In genomic region chr3:195823286-195823685, GRCh38 we compare ENCODE assay signal across 1 cellular context.
TF ChIP-seq lines count a peak whose summit lies in the region.

No MANE protein-coding gene starts in this region.

TF ChIP-seq in K562, 482 proteins besides CTCF, POLR2A, EP300 and RAD21 (continued from another document and continues in another):
- TF ChIP-seq ZNF408 (CRISPR knock-in tag; IDR thresholded peaks at IDR 0.05; ENCODE audit: low read depth) (no peak), TCFL5 (CRISPR knock-in tag; conservative IDR thresholded peaks at IDR 0.05) (no peak), USF2 (CRISPR knock-in tag; IDR thresholded peaks at IDR 0.05) (peak; percentile 77), SIRT6 (IDR thresholded peaks at IDR 0.05; ENCODE audit: low read depth, low read length) (no peak), CHAMP1 (IDR thresholded peaks at IDR 0.05) (no peak), IFI16 (CRISPR knock-in tag; IDR thresholded peaks at IDR 0.05) (no peak), ATF6 (CRISPR knock-in tag; IDR thresholded peaks at IDR 0.05) (no peak), HES1 (IDR thresholded peaks at IDR 0.05; ENCODE audit: low read depth) (no peak), TARDBP (IDR thresholded peaks at IDR 0.05) (no peak), CTCFL (IDR thresholded peaks at IDR 0.05; ENCODE audit: borderline replicate concordance, insufficient read depth, low read depth, low read length, poor library complexity, severe bottlenecking) (no peak), ZNF778 (CRISPR knock-in tag; IDR thresholded peaks at IDR 0.05) (no peak), ETV6 (IDR thresholded peaks at IDR 0.05; ENCODE audit: borderline replicate concordance in 1 of 2, low read depth in 2 of 2, low read length in 1 of 2) (no peak), ETV6 (CRISPR knock-in tag; IDR thresholded peaks at IDR 0.05; ENCODE audit: borderline replicate concordance) (no peak), HMGN3 (IDR thresholded peaks at IDR 0.05; ENCODE audit: borderline replicate concordance, extremely low read depth, insufficient read length, low read depth, low read length) (no peak), LARP7 (IDR thresholded peaks at IDR 0.05) (no peak), HLTF (IDR thresholded peaks at IDR 0.05) (no peak), GABPB1 (CRISPR knock-in tag; IDR thresholded peaks at IDR 0.05) (no peak), MECOM (CRISPR knock-in tag; IDR thresholded peaks at IDR 0.05) (no peak), ETV5 (CRISPR knock-in tag; IDR thresholded peaks at IDR 0.05; ENCODE audit: low read depth) (no peak), ZNF395 (CRISPR knock-in tag; IDR thresholded peaks at IDR 0.05) (no peak), MTA1 (IDR thresholded peaks at IDR 0.05; ENCODE audit: borderline replicate concordance) (no peak), GATAD2B (IDR thresholded peaks at IDR 0.05; ENCODE audit: borderline replicate concordance) (no peak), ZBTB7A (IDR thresholded peaks at IDR 0.05; ENCODE audit: borderline replicate concordance, control insufficient read depth, low read depth, low read length) (no peak), RBM17 (IDR thresholded peaks at IDR 0.05; ENCODE audit: borderline replicate concordance, low read depth, low read length) (no peak), KAT2B (IDR thresholded peaks at IDR 0.05; ENCODE audit: low read depth, low read length) (no peak), USF1 (CRISPR knock-in tag; IDR thresholded peaks at IDR 0.05) (peak; percentile 83), MYNN (IDR thresholded peaks at IDR 0.05) (no peak), MYNN (CRISPR knock-in tag; IDR thresholded peaks at IDR 0.05) (no peak), FOXO4 (CRISPR knock-in tag; IDR thresholded peaks at IDR 0.05) (no peak), VEZF1 (CRISPR knock-in tag; IDR thresholded peaks at IDR 0.05) (no peak), TGIF2 (CRISPR knock-in tag; IDR thresholded peaks at IDR 0.05) (no peak), TFE3 (CRISPR knock-in tag; IDR thresholded peaks at IDR 0.05) (peak; percentile 88), SREBF1 (IDR thresholded peaks at IDR 0.05; ENCODE audit: borderline replicate concordance, low read depth, low read length) (no peak), ATF2 (CRISPR knock-in tag; IDR thresholded peaks at IDR 0.05) (no peak), RFX5 (IDR thresholded peaks at IDR 0.05; ENCODE audit: low read depth, low read length) (no peak), RAD51 (IDR thresholded peaks at IDR 0.05; ENCODE audit: borderline replicate concordance, low read depth) (peak; percentile 93), TOE1 (IDR thresholded peaks at IDR 0.05; ENCODE audit: borderline replicate concordance) (peak; percentile 87; the same call in 1 of the 2 replicates), TOE1 (CRISPR knock-in tag; IDR thresholded peaks at IDR 0.05; ENCODE audit: borderline replicate concordance, low read depth) (no peak), XRCC5 (IDR thresholded peaks at IDR 0.05; ENCODE audit: low read depth, low read length) (no peak), TAL1 (IDR thresholded peaks at IDR 0.05) (no peak), DEAF1 (CRISPR knock-in tag; IDR thresholded peaks at IDR 0.05) (no peak), FUS (optimal IDR thresholded peaks at IDR 0.05; ENCODE audit: low read depth, low read length) (no peak)
